In the genomic region with DNA sequence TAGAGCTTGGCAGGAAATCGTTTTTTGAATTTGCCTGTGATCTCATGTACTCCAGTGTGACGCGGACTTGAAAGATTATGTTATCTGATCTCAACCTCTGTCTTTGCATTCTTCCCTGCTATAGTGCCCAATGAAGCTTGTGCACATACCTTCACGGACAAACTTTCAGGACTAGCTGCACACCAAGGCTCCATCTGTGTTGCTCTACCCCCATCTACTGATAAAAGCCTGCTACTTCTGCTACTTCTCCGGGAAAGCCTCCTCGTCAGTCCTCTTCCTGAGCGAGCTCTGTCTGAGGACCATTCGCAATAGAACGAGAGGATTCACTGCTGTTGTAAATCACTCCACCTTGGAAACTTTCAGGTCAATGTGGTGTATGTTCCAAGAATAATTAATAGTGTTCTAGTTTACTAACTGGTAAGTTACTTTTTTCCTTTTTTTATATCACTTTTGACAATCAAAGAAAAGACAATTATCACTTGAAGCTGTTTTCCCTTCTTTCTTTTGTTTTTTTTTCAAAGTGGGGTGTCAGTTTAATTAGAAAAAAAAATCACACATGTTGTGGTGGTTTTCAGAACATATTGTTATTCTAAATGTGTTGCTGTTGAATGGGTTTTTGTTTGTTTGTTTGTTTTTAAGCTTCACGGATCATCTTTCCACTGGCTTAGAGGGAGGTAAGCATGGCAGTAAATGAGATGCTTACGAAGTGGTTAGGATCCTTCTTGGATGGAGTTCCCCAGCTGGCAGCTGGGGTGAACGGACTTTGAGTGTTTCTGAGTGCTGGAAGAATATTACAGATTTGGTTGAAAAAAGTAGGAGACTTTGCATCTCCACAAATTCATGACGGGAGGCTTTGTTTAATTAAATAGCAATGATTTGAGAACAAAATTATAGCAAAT, we compare ENCODE assay signal across 8 cellular contexts.
DNase-seq lines count a peak whose midpoint lies in the region; ATAC-seq and TF ChIP-seq lines count a peak whose summit lies in the region.

No MANE protein-coding gene starts in this region.

- H3K4me1 Mint-ChIP-seq in activated CD4-positive, alpha-beta T cell treated with anti-CD3 and anti-CD28 coated beads for 36 hours, result peaks cover 7% of the 10 kb centered on the region
- peaks cover 3 to 4% of the 10 kb centered on the region in 2 donors for H3K4me1 Mint-ChIP-seq in natural killer cell treated with Interleukin-12 subunit alpha and Interleukin-12 subunit beta and Interleukin-15 and Interleukin-18, amount 100 ng/mL, for 72 hours (ENCODE audit: low read depth in 2 of 2)

- peaks cover 12% of the 10 kb centered on the region for H3K27me3 Mint-ChIP-seq in activated CD4-positive, alpha-beta T cell treated with anti-CD3 and anti-CD28 coated beads for 36 hours
- H3K27me3 Mint-ChIP-seq in natural killer cell treated with Interleukin-12 subunit alpha and Interleukin-12 subunit beta and Interleukin-15 and Interleukin-18, amount 100 ng/mL, for 72 hours, result peaks cover 28 to 32% of the 10 kb centered on the region in 2 donors

- POLR2A ChIA-PET in activated CD4-positive, alpha-beta T cell treated with anti-CD3 and anti-CD28 coated beads for 36 hours (lab: Charles Lee), result no interaction called here

- DNase-seq in activated CD4-positive, alpha-beta T cell treated with anti-CD3 and anti-CD28 coated beads for 36 hours, result peak; percentile 51
- DNase-seq in activated CD4-positive, alpha-beta T cell treated with anti-CD3 and anti-CD28 coated beads, Interleukin-2, amount 50 U/mL, for 4 hours, result no peak
- peak; percentile 1 for DNase-seq in NCI-H2171 (lab: John Stamatoyannopoulos, UW)
- DNase-seq in fibroblast of gingiva (ENCODE audit: low read depth), result peak; percentile 37
- no peak for DNase-seq in natural killer cell treated with Interleukin-12 subunit alpha and Interleukin-12 subunit beta and Interleukin-15 and Interleukin-18, amount 100 ng/mL, for 72 hours (ENCODE audit: low spot score)
- no peak for DNase-seq in NCI-H446 (lab: John Stamatoyannopoulos, UW)

- no peak overlapping the region for H3K4me3 ChIP-seq in WI38 (ENCODE audit: low read depth, low read length)

- no peak overlapping the region for H3K27ac Mint-ChIP-seq in activated CD4-positive, alpha-beta T cell treated with anti-CD3 and anti-CD28 coated beads for 36 hours
- no peak overlapping the region for H3K27ac Mint-ChIP-seq in natural killer cell treated with Interleukin-12 subunit alpha and Interleukin-12 subunit beta and Interleukin-15 and Interleukin-18, amount 100 ng/mL, for 72 hours

- no peaks in the 10 kb centered on the region for H3K36me3 Mint-ChIP-seq in activated CD4-positive, alpha-beta T cell treated with anti-CD3 and anti-CD28 coated beads for 36 hours (ENCODE audit: low read depth)
- no peaks in the 10 kb centered on the region for H3K36me3 Mint-ChIP-seq in natural killer cell treated with Interleukin-12 subunit alpha and Interleukin-12 subunit beta and Interleukin-15 and Interleukin-18, amount 100 ng/mL, for 72 hours

- peak; percentile 74 for ATAC-seq in activated CD4-positive, alpha-beta T cell treated with anti-CD3 and anti-CD28 coated beads for 36 hours
- peak; percentile 80 for ATAC-seq in HG02610 (IDR thresholded peaks at IDR 0.05; ENCODE audit: unreplicated experiment)
- ATAC-seq in natural killer cell treated with Interleukin-12 subunit alpha and Interleukin-12 subunit beta and Interleukin-15 and Interleukin-18, amount 100 ng/mL, for 72 hours, result peak; percentile 64 to 77

- TF ChIP-seq CTCF in WI38 (IDR thresholded peaks at IDR 0.05; ENCODE audit: low read depth, low read length), result peak; percentile 77

- intact Hi-C loops in activated CD4-positive, alpha-beta T cell treated with anti-CD3 and anti-CD28 coated beads for 36 hours (cut with DNase I, micrococcal nuclease), result loop anchor here (1.0 to 5.0 kb wide), 3 partner anchors 91 to 274 kb away; no protein-coding TSS in a partner anchor

- CTCF ChIA-PET in activated CD4-positive, alpha-beta T cell treated with anti-CD3 and anti-CD28 coated beads for 36 hours (lab: Charles Lee), result interaction anchor here (0.5 to 2.6 kb wide), 25 partner anchors 13 to 326 kb away, joined by 3 to 21 read pairs (median 4); no protein-coding TSS in a partner anchor

- H3K9me3 Mint-ChIP-seq in activated CD4-positive, alpha-beta T cell treated with anti-CD3 and anti-CD28 coated beads for 36 hours (ENCODE audit: low read depth), result no peaks in the 10 kb centered on the region
- no peaks in the 10 kb centered on the region for H3K9me3 Mint-ChIP-seq in natural killer cell treated with Interleukin-12 subunit alpha and Interleukin-12 subunit beta and Interleukin-15 and Interleukin-18, amount 100 ng/mL, for 72 hours

- H3K4me3 Mint-ChIP-seq in activated CD4-positive, alpha-beta T cell treated with anti-CD3 and anti-CD28 coated beads for 36 hours, result no peak overlapping the region
- H3K4me3 Mint-ChIP-seq in natural killer cell treated with Interleukin-12 subunit alpha and Interleukin-12 subunit beta and Interleukin-15 and Interleukin-18, amount 100 ng/mL, for 72 hours, result no peak overlapping the region

Comparison
In these comparisons a context has a peak if more than half of its experiments do, and no peak if none do; other contexts are left out.
1. DNase-seq: peak in activated CD4-positive, alpha-beta T cell treated with anti-CD3 and anti-CD28 coated beads for 36 hours (single experiment), NCI-H2171 (single experiment) and fibroblast of gingiva (single experiment); none in activated CD4-positive, alpha-beta T cell treated with anti-CD3 and anti-CD28 coated beads, Interleukin-2, amount 50 U/mL, for 4 hours (0 of 2), natural killer cell treated with Interleukin-12 subunit alpha and Interleukin-12 subunit beta and Interleukin-15 and Interleukin-18, amount 100 ng/mL, for 72 hours (single experiment) and NCI-H446 (0 of 2).
2. Peak in every context shown above with its lines, with median percentiles within 50 percentile points of each other: ATAC-seq.